In genomic region chr11:38274031-38274430, GRCh38 we compare ENCODE assay signal across 14 cellular contexts.
A peak's percentile ranks its signal among the peaks of the same experiment; 100 is the strongest.
DNase-seq lines count a peak whose midpoint lies in the region; ATAC-seq and TF ChIP-seq lines count a peak whose summit lies in the region.
"Had no signal": no experiment of that assay in that cellular context is flagged by ENCODE, and none has a peak within 500 bp of the region (broad histone marks: within the 10 kb centered on the region; RNA-seq: fewer than 3 reads in every experiment).

No MANE protein-coding gene starts in this region.

- DNase-seq in Caki2 (ENCODE audit: low read depth) (peak; percentile 1), NCI-H226 (peak; percentile 33), astrocyte of the spinal cord (ENCODE audit: low read depth, low spot score) (peak; percentile 49), iris pigment epithelial cell (ENCODE audit: low read depth) (peak; percentile 8)
- DNase-seq in activated CD4-positive, CD25-positive, alpha-beta regulatory T cell (lab: John Stamatoyannopoulos, UW): no peak
- DNase-seq in activated CD4-positive, alpha-beta T cell treated with anti-CD3 and anti-CD28 coated beads, Interleukin-2, amount 10 ng/mL, durations not matched to agents 7 days and 5 days: no peak
- no peak for DNase-seq in activated T-cell treated with anti-CD3 and anti-CD28 coated beads, Interleukin-2, amount 50 U/mL, for 72 hours
- DNase-seq: Caco-2, GDM1, NCI-H1417 treated with DMSO at 0.1 percent for 48 hours, NCI-H2029, NCI-H2171 treated with DMSO at 0.1 percent for 48 hours, NCI-H510A treated with DMSO at 0.1 percent for 48 hours had no signal

- POLR2A ChIA-PET in activated CD4-positive, alpha-beta T cell treated with anti-CD3 and anti-CD28 coated beads, Interleukin-2, amount 10 ng/mL, durations not matched to agents 7 days and 5 days (lab: Charles Lee): no interaction called here

- no peak overlapping the region for H3K4me3 ChIP-seq in astrocyte of the spinal cord (ENCODE audit: low read depth, low read length)

- H3K4me3 Mint-ChIP-seq in activated CD4-positive, alpha-beta T cell treated with anti-CD3 and anti-CD28 coated beads, Interleukin-2, amount 10 ng/mL, durations not matched to agents 7 days and 5 days: no peak overlapping the region
- no peak overlapping the region for H3K4me3 Mint-ChIP-seq in activated T-cell treated with anti-CD3 and anti-CD28 coated beads, Interleukin-2, amount 50 U/mL, for 72 hours

- H3K27me3 Mint-ChIP-seq in activated CD4-positive, alpha-beta T cell treated with anti-CD3 and anti-CD28 coated beads, Interleukin-2, amount 10 ng/mL, durations not matched to agents 7 days and 5 days: no peaks in the 10 kb centered on the region
- no peaks in the 10 kb centered on the region for H3K27me3 Mint-ChIP-seq in activated T-cell treated with anti-CD3 and anti-CD28 coated beads, Interleukin-2, amount 50 U/mL, for 72 hours (ENCODE audit: low read depth)

- no peak for ATAC-seq in activated T-cell treated with anti-CD3 and anti-CD28 coated beads, Interleukin-2, amount 50 U/mL, for 72 hours (replicated peaks in 1 of 2)
- no peak for ATAC-seq in HG03354 (IDR thresholded peaks at IDR 0.05; ENCODE audit: poor library complexity, severe bottlenecking, unreplicated experiment)

- CTCF ChIA-PET in activated CD4-positive, alpha-beta T cell treated with anti-CD3 and anti-CD28 coated beads, Interleukin-2, amount 10 ng/mL, durations not matched to agents 7 days and 5 days (lab: Charles Lee): no interaction called here

- H3K27ac Mint-ChIP-seq in activated CD4-positive, alpha-beta T cell treated with anti-CD3 and anti-CD28 coated beads, Interleukin-2, amount 10 ng/mL, durations not matched to agents 7 days and 5 days: no peak overlapping the region
- no peak overlapping the region for H3K27ac Mint-ChIP-seq in activated T-cell treated with anti-CD3 and anti-CD28 coated beads, Interleukin-2, amount 50 U/mL, for 72 hours

- no peak for TF ChIP-seq CTCF in astrocyte of the spinal cord (IDR thresholded peaks at IDR 0.05; ENCODE audit: low read depth, low read length)

- H3K36me3 Mint-ChIP-seq in activated CD4-positive, alpha-beta T cell treated with anti-CD3 and anti-CD28 coated beads, Interleukin-2, amount 10 ng/mL, durations not matched to agents 7 days and 5 days (ENCODE audit: low read depth): no peaks in the 10 kb centered on the region
- H3K36me3 Mint-ChIP-seq in activated T-cell treated with anti-CD3 and anti-CD28 coated beads, Interleukin-2, amount 50 U/mL, for 72 hours (ENCODE audit: insufficient read depth in 2 of 2): peaks cover 0 to 1% of the 10 kb centered on the region in 2 donors

- H3K4me1 Mint-ChIP-seq in activated CD4-positive, alpha-beta T cell treated with anti-CD3 and anti-CD28 coated beads, Interleukin-2, amount 10 ng/mL, durations not matched to agents 7 days and 5 days: no peaks in the 10 kb centered on the region
- no peaks in the 10 kb centered on the region for H3K4me1 Mint-ChIP-seq in activated T-cell treated with anti-CD3 and anti-CD28 coated beads, Interleukin-2, amount 50 U/mL, for 72 hours (ENCODE audit: low read depth)

- in situ Hi-C loops in Caki2 (cut with HindIII; ENCODE audit: low pct_unique_long_range_greater_than_20kb, low sequenced_read_pairs) (no loop called here), astrocyte of the spinal cord (cut with HindIII; ENCODE audit: low sequenced_read_pairs) (no loop called here)

- H3K9me3 Mint-ChIP-seq in activated CD4-positive, alpha-beta T cell treated with anti-CD3 and anti-CD28 coated beads, Interleukin-2, amount 10 ng/mL, durations not matched to agents 7 days and 5 days: peaks cover 16% of the 10 kb centered on the region
- H3K9me3 Mint-ChIP-seq in activated T-cell treated with anti-CD3 and anti-CD28 coated beads, Interleukin-2, amount 50 U/mL, for 72 hours: peaks cover 2 to 13% of the 10 kb centered on the region in 2 donors

Comparison
In these comparisons a context has a peak if more than half of its experiments do, and no peak if none do; other contexts are left out.
1. DNase-seq: peak in Caki2 (single experiment), NCI-H226 (single experiment), astrocyte of the spinal cord (single experiment) and iris pigment epithelial cell (single experiment); none in activated CD4-positive, CD25-positive, alpha-beta regulatory T cell (0 of 4), activated CD4-positive, alpha-beta T cell treated with anti-CD3 and anti-CD28 coated beads, Interleukin-2, amount 10 ng/mL, durations not matched to agents 7 days and 5 days (single experiment) and activated T-cell treated with anti-CD3 and anti-CD28 coated beads, Interleukin-2, amount 50 U/mL, for 72 hours (0 of 2).